10 cellular contexts compared by ENCODE assay signal in genomic region chr19:15835565-15836344, GRCh38. TPM values are rescaled to one million over a fixed set of nuclear protein-coding genes. Genes with fewer than 3 reads are reported as not detected.
DNase-seq lines count a peak whose midpoint lies in the region; TF ChIP-seq lines count a peak whose summit lies in the region.
"Not testable (repeated sequence)": the region's sequence is repeated elsewhere in the genome, so short reads cannot be mapped to it uniquely, and the experiment has no call there.
"Had no signal": no experiment of that assay in that cellular context is flagged by ENCODE, and none has a peak within 500 bp of the region (broad histone marks: within the 10 kb centered on the region; RNA-seq: fewer than 3 reads in every experiment).

No MANE protein-coding gene starts in this region.

- H3K79me2 ChIP-seq in KMS-11 (ENCODE audit: insufficient read depth, low read depth) = not testable (repeated sequence)

- not testable (repeated sequence) for H3K4me3 ChIP-seq in KMS-11 (IDR thresholded peaks at IDR 0.05; ENCODE audit: insufficient read depth, low read depth, low read length)
- H3K4me3 ChIP-seq in choroid plexus epithelial cell (ENCODE audit: low read depth, low read length) = peak overlapping the region; percentile 73

- not testable (repeated sequence) for H3K27ac ChIP-seq in KMS-11

- H4K20me1 ChIP-seq in KMS-11 (ENCODE audit: insufficient read depth) = not testable (repeated sequence)

- peaks cover 46% of the 10 kb centered on the region; the same call in 1 of the 2 replicates for H3K27me3 ChIP-seq in KMS-11 (ENCODE audit: insufficient read depth, low read depth)

- H3K4me2 ChIP-seq in KMS-11 = peak overlapping the region; percentile 92

- intact Hi-C loops in CD14-positive monocyte (cut with micrococcal nuclease) = not testable (repeated sequence)

- peak overlapping the region; percentile 85 to 91 for H3K4me3 Mint-ChIP-seq in CD14-positive monocyte
- H3K4me3 Mint-ChIP-seq in T-helper 2 cell treated with Interferon-gamma antibody and Interleukin-4, amounts not matched to agents 5 μg/mL and 100 μg/mL, for 36 hours = peak overlapping the region; percentile 92

- not testable (repeated sequence) for H3K9me3 Mint-ChIP-seq in CD14-positive monocyte; T-helper 2 cell treated with Interferon-gamma antibody and Interleukin-4, amounts not matched to agents 5 μg/mL and 100 μg/mL, for 36 hours

- H3K9ac ChIP-seq in KMS-11 = peak overlapping the region; percentile 73; the same call in 1 of the 2 replicates

- H3K36me3 ChIP-seq in KMS-11 (ENCODE audit: insufficient read depth) = not testable (repeated sequence)

- H3K27me3 Mint-ChIP-seq in CD14-positive monocyte (ENCODE audit: low read depth in 3 of 3); T-helper 2 cell treated with Interferon-gamma antibody and Interleukin-4, amounts not matched to agents 5 μg/mL and 100 μg/mL, for 36 hours (ENCODE audit: low read depth): not testable (repeated sequence)

- peaks cover 13% of the 10 kb centered on the region for H3K4me1 ChIP-seq in KMS-11 (ENCODE audit: low read depth, poor library complexity, severe bottlenecking)

- not testable (repeated sequence) for TF ChIP-seq CTCF in CD14-positive monocyte (IDR thresholded peaks at IDR 0.05); KMS-11 (conservative IDR thresholded peaks at IDR 0.05; ENCODE audit: low read depth, low read length); choroid plexus epithelial cell (conservative IDR thresholded peaks at IDR 0.05; ENCODE audit: low read depth, low read length)

- peak overlapping the region; percentile 99 for H2AFZ ChIP-seq in KMS-11 (ENCODE audit: low read depth)

- H3K4me1 Mint-ChIP-seq in CD14-positive monocyte = peaks cover 19% of the 10 kb centered on the region
- peaks cover 27% of the 10 kb centered on the region for H3K4me1 Mint-ChIP-seq in T-helper 2 cell treated with Interferon-gamma antibody and Interleukin-4, amounts not matched to agents 5 μg/mL and 100 μg/mL, for 36 hours (ENCODE audit: low read depth)

- H3K36me3 Mint-ChIP-seq in CD14-positive monocyte; T-helper 2 cell treated with Interferon-gamma antibody and Interleukin-4, amounts not matched to agents 5 μg/mL and 100 μg/mL, for 36 hours (ENCODE audit: low read depth): not testable (repeated sequence)

- H3K27ac Mint-ChIP-seq in CD14-positive monocyte = peak overlapping the region; percentile 93 to 99 (median 98)
- H3K27ac Mint-ChIP-seq in T-helper 2 cell treated with Interferon-gamma antibody and Interleukin-4, amounts not matched to agents 5 μg/mL and 100 μg/mL, for 36 hours = peak overlapping the region; percentile 99

- not testable (repeated sequence) for DNase-seq in CD14-positive monocyte (ENCODE audit: low spot score); choroid plexus epithelial cell (ENCODE audit: low read depth)
- DNase-seq in T-helper 2 cell treated with Interferon-gamma antibody and Interleukin-4, amounts not matched to agents 5 μg/mL and 100 μg/mL, for 36 hours (ENCODE audit: low spot score) = peak; percentile 39
- peak; percentile 52 to 55 for DNase-seq in activated T-cell treated with anti-CD3 and anti-CD28 coated beads, Interleukin-2, amount 50 U/mL, for 48 hours
- DNase-seq in iris pigment epithelial cell (ENCODE audit: low read depth) (peak; percentile 22), renal cortical epithelial cell (ENCODE audit: low read depth) (peak; percentile 71)
- peak; percentile 48 for DNase-seq in stimulated activated naive CD4-positive, alpha-beta T cell treated with Interleukin-2 at 50 U/mL for 16 hours (lab: John Stamatoyannopoulos, UW)

RNA-seq across cellular contexts. Expression of gene OR10H1, which starts 20.3 kb away (rescaled TPM):
- not detected for polyA plus RNA-seq in CD14-positive monocyte
- 0.45 and 1.7 TPM in 2 replicates for total RNA-seq in renal cortical epithelial cell
- total RNA-seq: cardiac muscle cell, subcutaneous adipose tissue had no signal
- polyA plus RNA-seq: cardiac muscle cell had no signal

RNA-seq across cellular contexts. Expression of gene OR10H5, which starts 48.3 kb away (rescaled TPM):
- not detected for polyA plus RNA-seq in CD14-positive monocyte
- total RNA-seq in renal cortical epithelial cell = not detected in 2 replicates
- total RNA-seq: cardiac muscle cell, subcutaneous adipose tissue had no signal
- polyA plus RNA-seq: cardiac muscle cell had no signal
